In the genomic region with DNA sequence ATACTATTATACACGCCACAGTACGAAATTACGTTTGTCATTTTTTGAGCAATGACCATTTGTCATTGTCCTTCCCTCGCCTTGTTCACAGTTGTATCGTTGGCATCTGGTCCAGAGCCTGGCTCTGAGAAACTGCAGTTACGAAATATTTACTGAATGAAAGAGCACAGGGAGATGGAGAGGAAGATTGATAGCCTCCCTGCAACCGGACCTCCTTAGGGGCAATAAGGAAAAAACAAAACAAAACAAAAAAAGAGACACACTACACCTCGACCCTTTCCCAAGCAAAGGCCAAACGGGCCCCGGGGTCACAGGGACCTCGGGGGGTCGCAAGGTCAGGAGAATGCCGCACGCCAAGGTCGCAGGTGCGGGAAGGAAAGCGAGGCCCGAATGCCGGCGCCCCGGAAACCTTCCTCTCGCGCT, we compare ENCODE assay signal across 8 cellular contexts. TPM values are rescaled to one million over a fixed set of nuclear protein-coding genes. Genes with fewer than 3 reads are reported as not detected.
A peak's percentile ranks its signal among the peaks of the same experiment; 100 is the strongest.
DNase-seq lines count a peak whose midpoint lies in the region; ATAC-seq and TF ChIP-seq lines count a peak whose summit lies in the region.

No MANE protein-coding gene starts in this region.

- TF ChIP-seq POLR2A in gastroesophageal sphincter (IDR thresholded peaks at IDR 0.05), result no peak
- TF ChIP-seq POLR2A in ovary (IDR thresholded peaks at IDR 0.05), result no peak

- TF ChIP-seq CTCF in WI38 (IDR thresholded peaks at IDR 0.05; ENCODE audit: low read depth, low read length), result no peak
- TF ChIP-seq CTCF in gastroesophageal sphincter (IDR thresholded peaks at IDR 0.05), result no peak
- TF ChIP-seq CTCF in ovary (IDR thresholded peaks at IDR 0.05), result no peak
- TF ChIP-seq CTCF in GM10266 (IDR thresholded peaks at IDR 0.05; ENCODE audit: control insufficient read depth, insufficient read depth, low read depth, missing control alignments), result no peak

- 0 to 4% methylated on average over 1 to 10 of the region's 23 CpGs for WGBS in gastroesophageal sphincter (ENCODE audit: low coverage in 1 of 2), 2 donors
- WGBS in ovary, 3 donors, result 2 to 4% (median 4%) methylated on average over 23 of the region's 23 CpGs

- peaks cover 2 to 65% (median 5%) of the 10 kb centered on the region in 3 donors for H3K4me1 ChIP-seq in gastroesophageal sphincter
- peaks cover 1% of the 10 kb centered on the region for H3K4me1 ChIP-seq in ovary (ENCODE audit: insufficient read depth)

- intact Hi-C loops in ovary (cut with DNase I), result no loop called here

- H3K27ac ChIP-seq in gastroesophageal sphincter (peak overlapping the region; percentile 31 to 89 (median 86)), ovary (peak overlapping the region in 1 of 2 donors; percentile 46)

- H3K27me3 ChIP-seq in gastroesophageal sphincter, result no peaks in the 10 kb centered on the region
- H3K27me3 ChIP-seq in ovary, result no peaks in the 10 kb centered on the region

- peak overlapping the region; percentile 80 for H3K4me3 ChIP-seq in WI38 (ENCODE audit: low read depth, low read length)
- peak overlapping the region; percentile 50 to 88 for H3K4me3 ChIP-seq in gastroesophageal sphincter
- peak overlapping the region; percentile 82 for H3K4me3 ChIP-seq in ovary

- H3K36me3 ChIP-seq in gastroesophageal sphincter, result no peaks in the 10 kb centered on the region
- no peaks in the 10 kb centered on the region for H3K36me3 ChIP-seq in ovary

- ATAC-seq in gastroesophageal sphincter (peak; percentile 52), GM21515 (IDR thresholded peaks at IDR 0.05; ENCODE audit: unreplicated experiment) (no peak), HG02678 (IDR thresholded peaks at IDR 0.05; ENCODE audit: unreplicated experiment) (no peak)

- no peaks in the 10 kb centered on the region for H3K9me3 ChIP-seq in gastroesophageal sphincter
- no peaks in the 10 kb centered on the region for H3K9me3 ChIP-seq in ovary

- no peak for TF ChIP-seq EP300 in gastroesophageal sphincter (IDR thresholded peaks at IDR 0.05)
- TF ChIP-seq EP300 in ovary (IDR thresholded peaks at IDR 0.05), result no peak

- DNase-seq in SIG-M5 treated with dmso at 0.1 percent for 504 hours (lab: John Stamatoyannopoulos, UW; ENCODE audit: unreplicated experiment) (peak; percentile 49), SIG-M5 (lab: John Stamatoyannopoulos, UW) (no peak), ovary (no peak), GM10266 (ENCODE audit: extremely low spot score) (no peak)

RNA-seq across cellular contexts. Expression of a gene that starts 0.9 kb away (rescaled TPM):
- 100 to 1,000 TPM in 2 of 4 donors, 10 to 100 TPM in 2; 37.3 to 134 (median 103) TPM for total RNA-seq in gastroesophageal sphincter
- total RNA-seq in ovary, result 10 to 100 TPM; 23.7 to 63.9 (median 53.9) TPM
- 100 to 1,000 TPM in 1 of 2 donors, 10 to 100 TPM in 1; 31.9 to 121 TPM for polyA plus RNA-seq in ovary

RNA-seq across cellular contexts. Expression of a gene that starts 48.7 kb away (rescaled TPM):
- total RNA-seq in gastroesophageal sphincter (10 to 100 TPM; 10.7 to 20.7 (median 14.7) TPM), ovary (10 to 100 TPM in 3 of 7 donors, 1 to 10 TPM in 4; 3.3 to 14.6 (median 9.7) TPM)
- 10 to 100 TPM in 1 of 2 donors, 1 to 10 TPM in 1; 5.4 to 10.5 TPM for polyA plus RNA-seq in ovary
